ENCODE assay signal across 8 cellular contexts in genomic region chr2:223941579-223942277, GRCh38. TPM values are rescaled to one million over a fixed set of nuclear protein-coding genes. Genes with fewer than 3 reads are reported as not detected.
DNase-seq lines count a peak whose midpoint lies in the region; ATAC-seq and TF ChIP-seq lines count a peak whose summit lies in the region.

No MANE protein-coding gene starts in this region.

- no peaks in the 10 kb centered on the region for H3K27me3 ChIP-seq in SJCRH30

- ATAC-seq in GM18858 (IDR thresholded peaks at IDR 0.05; ENCODE audit: unreplicated experiment) (peak; percentile 60), HG02885 (IDR thresholded peaks at IDR 0.05; ENCODE audit: poor library complexity, unreplicated experiment) (peak; percentile 68)

- no peaks in the 10 kb centered on the region for H3K9me3 ChIP-seq in SJCRH30 (replicated peaks)

- DNase-seq in activated CD4-positive, alpha-beta T cell treated with anti-CD3 and anti-CD28 coated beads for 48 hours, result peak; percentile 84
- peak; percentile 94 for DNase-seq in fibroblast of the aortic adventitia (ENCODE audit: low read depth)
- DNase-seq in stimulated activated CD8-positive, alpha-beta memory T cell treated with anti-CD3 and anti-CD28 coated beads, Interleukin-2, amount 100 ng/mL, for 48 hours (ENCODE audit: low read depth in 2 of 2), result peak; percentile 44 to 57
- no peak for DNase-seq in putamen (ENCODE audit: low spot score)
- no peak for DNase-seq in SJCRH30
- DNase-seq in anterior cingulate cortex (lab: John Stamatoyannopoulos, UW), result no peak

- peaks cover 7% of the 10 kb centered on the region for H3K4me1 ChIP-seq in SJCRH30

- H3K36me3 ChIP-seq in SJCRH30, result no peaks in the 10 kb centered on the region; the same call in 1 of the 2 replicates

- H3K4me3 ChIP-seq in fibroblast of the aortic adventitia (ENCODE audit: low read depth, low read length) (peak overlapping the region; percentile 43), SJCRH30 (no peak overlapping the region)

- no peak for TF ChIP-seq CTCF in fibroblast of the aortic adventitia (IDR thresholded peaks at IDR 0.05; ENCODE audit: insufficient read depth, low read length)

- no peak overlapping the region for H3K27ac ChIP-seq in SJCRH30

RNA-seq across cellular contexts. Expression of gene WDFY1, which starts 3.4 kb away (rescaled TPM):
- total RNA-seq in fibroblast of the aortic adventitia (ENCODE audit: low replicate concordance), result 62.6 and 95.4 TPM in 2 replicates
- 76.8 and 82.0 TPM in 2 replicates for total RNA-seq in SJCRH30 (2014; rRNA removed; shearing (Covaris generic))

RNA-seq across cellular contexts. Expression of gene MRPL44, which starts 15.5 kb away (rescaled TPM):
- 30.4 and 33.6 TPM in 2 replicates for total RNA-seq in fibroblast of the aortic adventitia (ENCODE audit: low replicate concordance)
- 55.9 and 58.6 TPM in 2 replicates for total RNA-seq in SJCRH30 (2014; rRNA removed; shearing (Covaris generic))

Comparison
In these comparisons a context has a peak if more than half of its experiments do, and no peak if none do; other contexts are left out.
1. DNase-seq: peak in activated CD4-positive, alpha-beta T cell treated with anti-CD3 and anti-CD28 coated beads for 48 hours (single experiment), fibroblast of the aortic adventitia (single experiment) and stimulated activated CD8-positive, alpha-beta memory T cell treated with anti-CD3 and anti-CD28 coated beads, Interleukin-2, amount 100 ng/mL, for 48 hours (2 of 2); none in putamen (single experiment), SJCRH30 (0 of 2) and anterior cingulate cortex (0 of 58).